Comparison of ENCODE assay signal across 9 cellular contexts in genomic region chr4:184732126-184732525, GRCh38. TPM values are rescaled to one million over a fixed set of nuclear protein-coding genes. Genes with fewer than 3 reads are reported as not detected.
DNase-seq lines count a peak whose midpoint lies in the region; TF ChIP-seq lines count a peak whose summit lies in the region.
"Had no signal": no experiment of that assay in that cellular context is flagged by ENCODE, and none has a peak within 500 bp of the region (broad histone marks: within the 10 kb centered on the region; RNA-seq: fewer than 3 reads in every experiment).

No MANE protein-coding gene starts in this region.

- H3K4me1 ChIP-seq in endodermal cell (ENCODE audit: control insufficient read depth, insufficient read depth, low read length) (no peaks in the 10 kb centered on the region), smooth muscle cell (ENCODE audit: low read depth) (peaks cover 15% of the 10 kb centered on the region)

- no peaks in the 10 kb centered on the region for H3K27me3 Mint-ChIP-seq in activated T-cell treated with anti-CD3 and anti-CD28 coated beads, Interleukin-2, amount 50 U/mL, for 24 hours
- peaks cover 2% of the 10 kb centered on the region for H3K27me3 Mint-ChIP-seq in endodermal cell (ENCODE audit: insufficient read depth)

- H3K9ac ChIP-seq in endodermal cell (ENCODE audit: extremely low read depth, low read length, poor library complexity, severe bottlenecking) (peak overlapping the region; percentile 93), smooth muscle cell (ENCODE audit: low read depth) (peak overlapping the region; percentile 54)

- H3K4me3 ChIP-seq in endodermal cell (ENCODE audit: low read length) = peak overlapping the region; percentile 99
- H3K4me3 ChIP-seq in smooth muscle cell = peak overlapping the region; percentile 86

- no peaks in the 10 kb centered on the region for H3F3A ChIP-seq in smooth muscle cell (ENCODE audit: low read depth)

- H3K9me3 ChIP-seq in endodermal cell (ENCODE audit: control insufficient read depth, low read length) (no peaks in the 10 kb centered on the region), smooth muscle cell (replicated peaks; ENCODE audit: low read depth) (no peaks in the 10 kb centered on the region)

- peak overlapping the region; percentile 99 for H3K4me2 ChIP-seq in smooth muscle cell

- no peaks in the 10 kb centered on the region for H3K27me3 ChIP-seq in endodermal cell (ENCODE audit: control insufficient read depth, insufficient read depth, low read length, poor library complexity, severe bottlenecking)
- H3K27me3 ChIP-seq in smooth muscle cell (ENCODE audit: low read depth) = no peaks in the 10 kb centered on the region

- H3K79me2 ChIP-seq in smooth muscle cell (ENCODE audit: low read depth) = peaks cover 12% of the 10 kb centered on the region

- no peaks in the 10 kb centered on the region for H3K9me3 Mint-ChIP-seq in activated T-cell treated with anti-CD3 and anti-CD28 coated beads, Interleukin-2, amount 50 U/mL, for 24 hours
- H3K9me3 Mint-ChIP-seq in endodermal cell = no peaks in the 10 kb centered on the region

- no peaks in the 10 kb centered on the region for H4K20me1 ChIP-seq in smooth muscle cell (ENCODE audit: low read depth)

- peaks cover 32% of the 10 kb centered on the region for H3K36me3 ChIP-seq in endodermal cell (ENCODE audit: control insufficient read depth, insufficient read depth, low read length)
- no peaks in the 10 kb centered on the region for H3K36me3 ChIP-seq in smooth muscle cell (ENCODE audit: low read depth)

- no peak overlapping the region for H2AFZ ChIP-seq in smooth muscle cell (ENCODE audit: low read depth)

- DNase-seq in activated T-cell treated with anti-CD3 and anti-CD28 coated beads, Interleukin-2, amount 50 U/mL, for 24 hours = no peak
- DNase-seq in activated T-cell treated with anti-CD3 and anti-CD28 coated beads for 4 hours (no peak), NCI-H2171 (lab: John Stamatoyannopoulos, UW) (peak; percentile 12), endodermal cell (no peak), smooth muscle cell (lab: John Stamatoyannopoulos, UW; ENCODE audit: unreplicated experiment) (no peak), middle frontal gyrus (ENCODE audit: extremely low spot score, low spot score) (no peak), D341Med (ENCODE audit: low spot score) (no peak), pons (ENCODE audit: low spot score) (no peak)
- DNase-seq: activated CD4-positive, CD25-positive, alpha-beta regulatory T cell treated with anti-CD3 and anti-CD28 coated beads, Interleukin-2, amount 50 U/mL, for 72 hours had no signal

- peak overlapping the region; percentile 68 for H3K27ac Mint-ChIP-seq in activated T-cell treated with anti-CD3 and anti-CD28 coated beads, Interleukin-2, amount 50 U/mL, for 24 hours
- peak overlapping the region; percentile 98 for H3K27ac Mint-ChIP-seq in endodermal cell

- peaks cover 60% of the 10 kb centered on the region for H3K36me3 Mint-ChIP-seq in activated T-cell treated with anti-CD3 and anti-CD28 coated beads, Interleukin-2, amount 50 U/mL, for 24 hours (ENCODE audit: low read depth)
- H3K36me3 Mint-ChIP-seq in endodermal cell (ENCODE audit: low read depth) = peaks cover 25% of the 10 kb centered on the region

- no peak for TF ChIP-seq CTCF in endodermal cell (conservative IDR thresholded peaks at IDR 0.05)
- no peak for TF ChIP-seq CTCF in smooth muscle cell (IDR thresholded peaks at IDR 0.05; ENCODE audit: borderline replicate concordance, insufficient read depth, poor library complexity, severe bottlenecking)

- H3K4me1 Mint-ChIP-seq in activated T-cell treated with anti-CD3 and anti-CD28 coated beads, Interleukin-2, amount 50 U/mL, for 24 hours (ENCODE audit: low read depth) = peaks cover 23% of the 10 kb centered on the region
- H3K4me1 Mint-ChIP-seq in endodermal cell = peaks cover 13% of the 10 kb centered on the region

- peak overlapping the region; percentile 98 for H3K4me3 Mint-ChIP-seq in activated T-cell treated with anti-CD3 and anti-CD28 coated beads, Interleukin-2, amount 50 U/mL, for 24 hours
- H3K4me3 Mint-ChIP-seq in endodermal cell = peak overlapping the region; percentile 97

- WGBS in endodermal cell (ENCODE audit: insufficient coverage in 1 of 2, insufficient read length in 1 of 2), 2 experiments = 65 to 93% methylated on average over 2 to 4 of the region's 4 CpGs
- 59% methylated on average over 4 of the region's 4 CpGs for WGBS in smooth muscle cell (ENCODE audit: low lambda C conversion rate)

- H3K27ac ChIP-seq in endodermal cell (ENCODE audit: low read depth, low read length) (no peak overlapping the region), smooth muscle cell (ENCODE audit: low read depth) (peak overlapping the region; percentile 63)

RNA-seq across cellular contexts. Expression of gene CENPU, which starts 1.8 kb away (rescaled TPM):
- total RNA-seq in endodermal cell (10 to 100 TPM; 69.9 to 96.2 TPM), smooth muscle cell (12.9 and 18.4 TPM in 2 replicates)
- polyA plus RNA-seq in endodermal cell (2013, experiment 1 of 2) = 108 TPM
- 108 TPM for polyA plus RNA-seq in endodermal cell (2013, experiment 2 of 2)
- 9.1 and 12.2 TPM in 2 replicates for polyA plus RNA-seq in smooth muscle cell
